In the genomic region with DNA sequence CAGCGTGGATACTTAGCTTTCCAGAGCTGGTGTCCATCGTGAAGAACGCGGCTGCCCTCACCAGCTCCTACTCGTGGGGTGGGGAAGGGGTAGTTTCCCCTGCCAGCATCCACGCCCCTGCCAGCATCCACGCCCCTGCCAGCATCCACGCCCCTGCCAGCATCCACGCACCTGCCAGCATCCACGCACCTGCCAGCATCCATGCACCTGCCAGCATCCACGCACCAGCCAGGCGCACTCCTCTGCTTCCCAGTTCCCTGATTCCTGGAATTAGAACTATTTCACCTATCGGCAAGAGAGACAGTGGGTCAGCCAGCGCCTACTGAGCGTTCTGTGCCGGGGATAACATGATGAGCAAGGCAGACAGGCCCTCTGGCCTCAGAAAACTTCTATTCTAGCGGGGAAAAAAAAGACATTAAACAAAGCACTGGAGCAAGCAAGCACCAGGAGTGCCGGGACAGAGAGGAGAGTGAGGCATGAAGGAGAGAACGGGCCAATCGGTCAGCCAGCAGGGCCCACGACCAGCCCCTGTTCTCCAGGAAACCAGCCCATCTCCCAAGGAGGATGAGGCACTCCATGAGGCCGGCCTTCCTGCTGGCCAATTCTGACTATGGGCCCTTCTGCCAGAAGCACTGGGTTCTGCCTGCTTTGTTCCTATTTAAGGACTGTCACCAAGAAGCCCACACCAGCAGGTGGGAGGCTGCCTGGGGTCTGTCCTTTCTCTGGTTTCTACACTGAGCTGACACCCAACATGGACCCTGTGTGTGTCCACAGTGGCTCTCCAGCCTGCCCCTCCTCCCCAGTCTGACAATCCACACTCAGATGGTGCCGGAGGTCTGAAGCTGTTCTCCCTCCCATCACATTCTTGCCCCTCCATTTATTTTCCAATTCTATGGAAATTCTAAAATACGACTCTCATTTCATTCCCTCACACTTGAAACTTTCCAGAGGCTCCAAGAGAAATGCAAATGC, we compare ENCODE assay signal across 25 cellular contexts.
"Had no signal": no experiment of that assay in that cellular context is flagged by ENCODE, and none has a peak within 500 bp of the region (broad histone marks: within the 10 kb centered on the region; RNA-seq: fewer than 3 reads in every experiment).

No MANE protein-coding gene starts in this region.

- H3K4me1 ChIP-seq: Peyer's patch, SJCRH30 had no signal

- H3K9me3 ChIP-seq: Peyer's patch, SJCRH30, SK-N-SH had no signal

- H3K27me3 Mint-ChIP-seq: activated naive CD4-positive, alpha-beta T cell treated with anti-CD3 and anti-CD28 coated beads, Interleukin-2, amount 10 ng/mL, durations not matched to agents 7 days and 5 days had no signal

- H3K9me2 ChIP-seq: SK-N-SH had no signal

- H3K27me3 ChIP-seq: Peyer's patch, SJCRH30 had no signal

- H3K36me3 Mint-ChIP-seq: activated naive CD4-positive, alpha-beta T cell treated with anti-CD3 and anti-CD28 coated beads, Interleukin-2, amount 10 ng/mL, durations not matched to agents 7 days and 5 days; activated naive CD8-positive, alpha-beta T cell treated with anti-CD3 and anti-CD28 coated beads for 36 hours had no signal

- H3K9ac ChIP-seq: KMS-11, SK-N-SH had no signal

- H3K27ac ChIP-seq: KMS-11, Peyer's patch, RWPE1, SJCRH30 had no signal

- H3K9me3 Mint-ChIP-seq: activated CD8-positive, alpha-beta T cell treated with anti-CD3 and anti-CD28 coated beads for 36 hours; activated naive CD4-positive, alpha-beta T cell treated with anti-CD3 and anti-CD28 coated beads, Interleukin-2, amount 10 ng/mL, durations not matched to agents 7 days and 5 days; activated naive CD8-positive, alpha-beta T cell treated with anti-CD3 and anti-CD28 coated beads for 36 hours; activated T-cell treated with anti-CD3 and anti-CD28 coated beads, Interleukin-2, amount 50 U/mL, for 72 hours; activated T-helper 2 cell treated with anti-CD3 and anti-CD28 coated beads, Interferon-gamma antibody, Interleukin-2, Interleukin-4, amounts not matched to agents 10 μg/mL and 5 μg/mL and 100 μg/mL, durations not matched to agents 14 hours and 24 hours and 36 hours; T-helper 1 cell treated with Interleukin-12 subunit alpha and Interleukin-12 subunit beta and Interleukin-4 antibody, amounts not matched to agents 30 μg/mL and 1 μg/mL, for 36 hours had no signal

- ATAC-seq: activated CD4-positive, CD25-positive, alpha-beta regulatory T cell treated with anti-CD3 and anti-CD28 coated beads, Interleukin-2, amount 50 U/mL, for 24 hours; activated CD8-positive, alpha-beta T cell treated with anti-CD3 and anti-CD28 coated beads for 36 hours; activated T-cell treated with anti-CD3 and anti-CD28 coated beads, Interleukin-2, amount 50 U/mL, for 72 hours had no signal

- H3K27ac Mint-ChIP-seq: activated CD8-positive, alpha-beta T cell treated with anti-CD3 and anti-CD28 coated beads for 36 hours; activated naive CD4-positive, alpha-beta T cell treated with anti-CD3 and anti-CD28 coated beads, Interleukin-2, amount 10 ng/mL, durations not matched to agents 7 days and 5 days; activated naive CD8-positive, alpha-beta T cell treated with anti-CD3 and anti-CD28 coated beads for 36 hours; activated T-cell treated with anti-CD3 and anti-CD28 coated beads, Interleukin-2, amount 50 U/mL, for 72 hours; activated T-helper 2 cell treated with anti-CD3 and anti-CD28 coated beads, Interferon-gamma antibody, Interleukin-2, Interleukin-4, amounts not matched to agents 10 μg/mL and 5 μg/mL and 100 μg/mL, durations not matched to agents 14 hours and 24 hours and 36 hours; T-helper 1 cell treated with Interleukin-12 subunit alpha and Interleukin-12 subunit beta and Interleukin-4 antibody, amounts not matched to agents 30 μg/mL and 1 μg/mL, for 36 hours had no signal

- H3K4me1 Mint-ChIP-seq: activated naive CD4-positive, alpha-beta T cell treated with anti-CD3 and anti-CD28 coated beads, Interleukin-2, amount 10 ng/mL, durations not matched to agents 7 days and 5 days; activated naive CD8-positive, alpha-beta T cell treated with anti-CD3 and anti-CD28 coated beads for 36 hours had no signal

- H3K4me3 Mint-ChIP-seq: activated CD8-positive, alpha-beta T cell treated with anti-CD3 and anti-CD28 coated beads for 36 hours; activated naive CD4-positive, alpha-beta T cell treated with anti-CD3 and anti-CD28 coated beads, Interleukin-2, amount 10 ng/mL, durations not matched to agents 7 days and 5 days; activated naive CD8-positive, alpha-beta T cell treated with anti-CD3 and anti-CD28 coated beads for 36 hours; activated T-cell treated with anti-CD3 and anti-CD28 coated beads, Interleukin-2, amount 50 U/mL, for 72 hours; T-helper 1 cell treated with Interleukin-12 subunit alpha and Interleukin-12 subunit beta and Interleukin-4 antibody, amounts not matched to agents 30 μg/mL and 1 μg/mL, for 36 hours had no signal

- DNase-seq: activated CD4-positive, alpha-beta T cell treated with anti-CD3 and anti-CD28 coated beads for 4 hours; activated CD8-positive, alpha-beta T cell treated with anti-CD3 and anti-CD28 coated beads for 36 hours; activated gamma-delta T cell treated with Interleukin-2 at 50 U/mL for 16 hours; activated naive CD4-positive, alpha-beta T cell treated with anti-CD3 and anti-CD28 coated beads, Interleukin-2, amount 10 ng/mL, durations not matched to agents 7 days and 5 days; activated naive CD8-positive, alpha-beta T cell treated with anti-CD3 and anti-CD28 coated beads for 36 hours; activated T-cell treated with anti-CD3 and anti-CD28 coated beads for 4 hours; activated T-cell treated with anti-CD3 and anti-CD28 coated beads, Interleukin-2, amount 50 U/mL, for 72 hours; caudate nucleus; NCI-H1092; NCI-H1417; NCI-H1694 treated with DMSO at 0.1 percent for 48 hours; NCI-H2029 treated with DMSO at 0.1 percent for 48 hours; NCI-H345; NCI-H510A; NCI-H526 treated with DMSO at 0.1 percent for 48 hours; Peyer's patch; Right ventricle myocardium superior; SJCRH30; SK-N-SH; SW 1271 had no signal

- H3K4me2 ChIP-seq: KMS-11, SK-N-SH had no signal

- H3K36me3 ChIP-seq: Peyer's patch, SJCRH30 had no signal

- H3K4me3 ChIP-seq: Peyer's patch, SJCRH30 had no signal
